8 cellular contexts compared by ENCODE assay signal in genomic region chr3:117018622-117019021, GRCh38.
"Had no signal": no experiment of that assay in that cellular context is flagged by ENCODE, and none has a peak within 500 bp of the region (broad histone marks: within the 10 kb centered on the region; RNA-seq: fewer than 3 reads in every experiment).

No MANE protein-coding gene starts in this region.

- DNase-seq: activated CD4-positive, alpha-beta T cell treated with anti-CD3 and anti-CD28 coated beads for 1 hour; activated T-cell treated with anti-CD3 and anti-CD28 coated beads, Interleukin-2, amount 50 U/mL, for 1 hour; stimulated activated CD4-positive, alpha-beta T cell treated with anti-CD3 and anti-CD28 coated beads, Interleukin-4, amount 100 ng/mL, for 24 hours; upper lobe of right lung had no signal

- H3K4me1 ChIP-seq: ascending aorta, parathyroid adenoma, upper lobe of right lung had no signal

- H3K27me3 ChIP-seq: ascending aorta, upper lobe of right lung had no signal

- ATAC-seq: activated CD8-positive, alpha-beta memory T cell treated with anti-CD3 and anti-CD28 coated beads, Interleukin-2, amount 10 ng/mL, durations not matched to agents 7 days and 5 days; stimulated activated naive CD8-positive, alpha-beta T cell treated with anti-CD3 and anti-CD28 coated beads, Interleukin-15, Interleukin-2, amounts not matched to agents 100 U/mL and 50 U/mL, for 24 hours had no signal

- H3K9me3 ChIP-seq: ascending aorta, upper lobe of right lung had no signal

- H3K79me2 ChIP-seq: parathyroid adenoma had no signal

- H3K27ac ChIP-seq: ascending aorta, parathyroid adenoma, upper lobe of right lung had no signal

- H3K9ac ChIP-seq: parathyroid adenoma had no signal

- H3K4me3 ChIP-seq: upper lobe of right lung had no signal

- H3K36me3 ChIP-seq: ascending aorta, upper lobe of right lung had no signal
